17 cellular contexts compared by ENCODE assay signal in genomic region chr9:132356276-132356924, GRCh38. TPM values are rescaled to one million over a fixed set of nuclear protein-coding genes. Genes with fewer than 3 reads are reported as not detected.
DNase-seq lines count a peak whose midpoint lies in the region; ATAC-seq and TF ChIP-seq lines count a peak whose summit lies in the region.
"Had no signal": no experiment of that assay in that cellular context is flagged by ENCODE, and none has a peak within 500 bp of the region (broad histone marks: within the 10 kb centered on the region; RNA-seq: fewer than 3 reads in every experiment).

No MANE protein-coding gene starts in this region.

- TF ChIP-seq EP300 in ovary (IDR thresholded peaks at IDR 0.05): no peak

- no peak overlapping the region for H3K4me3 Mint-ChIP-seq in activated T-cell treated with anti-CD3 and anti-CD28 coated beads, Interleukin-2, amount 50 U/mL, for 24 hours
- H3K4me3 Mint-ChIP-seq in activated T-cell treated with anti-CD3 and anti-CD28 coated beads, Interleukin-2, amount 50 U/mL, for 72 hours: peak overlapping the region in 1 of 2 donors; percentile 93
- peak overlapping the region; percentile 31 to 92 (median 47) for H3K4me3 Mint-ChIP-seq in T-cell
- no peak overlapping the region for H3K4me3 Mint-ChIP-seq in dendritic cell treated with granulocyte-macrophage colony-stimulating factor and Interleukin-4, amounts not matched to agents 40 ng/mL and 50 ng/mL, for 4 days

- TF ChIP-seq CTCF in ovary (IDR thresholded peaks at IDR 0.05) (no peak), right lobe of liver (IDR thresholded peaks at IDR 0.05) (no peak)

- H3K36me3 ChIP-seq in ovary (no peaks in the 10 kb centered on the region), right lobe of liver (peaks cover 0 to 19% (median 4%) of the 10 kb centered on the region in 4 donors)

- no peak for TF ChIP-seq POLR2A in ovary (IDR thresholded peaks at IDR 0.05)
- no peak for TF ChIP-seq POLR2A in right lobe of liver (IDR thresholded peaks at IDR 0.05)

- CTCF ChIA-PET in T-cell (lab: Charles Lee) (no interaction called here), HEK293T (lab: Yijun Ruan, JAX) (no interaction called here)

- POLR2A ChIA-PET in T-cell (lab: Charles Lee) (no interaction called here), HEK293T (lab: Yijun Ruan, JAX) (no interaction called here)

- no peaks in the 10 kb centered on the region for H3K27me3 ChIP-seq in ovary
- no peaks in the 10 kb centered on the region for H3K27me3 ChIP-seq in right lobe of liver
- H3K27me3 ChIP-seq: SJCRH30, vagina had no signal

- H3K4me1 Mint-ChIP-seq in activated T-cell treated with anti-CD3 and anti-CD28 coated beads, Interleukin-2, amount 50 U/mL, for 24 hours (ENCODE audit: low read depth): peaks cover 31% of the 10 kb centered on the region
- peaks cover 27% of the 10 kb centered on the region for H3K4me1 Mint-ChIP-seq in activated T-cell treated with anti-CD3 and anti-CD28 coated beads, Interleukin-2, amount 50 U/mL, for 72 hours (ENCODE audit: low read depth)
- peaks cover 26 to 29% (median 28%) of the 10 kb centered on the region in 3 donors for H3K4me1 Mint-ChIP-seq in T-cell
- H3K4me1 Mint-ChIP-seq in dendritic cell treated with granulocyte-macrophage colony-stimulating factor and Interleukin-4, amounts not matched to agents 40 ng/mL and 50 ng/mL, for 4 days (ENCODE audit: low read depth): peaks cover 41% of the 10 kb centered on the region

- no peak for DNase-seq in activated T-cell treated with anti-CD3 and anti-CD28 coated beads, Interleukin-2, amount 50 U/mL, for 24 hours
- DNase-seq in activated T-cell treated with anti-CD3 and anti-CD28 coated beads, Interleukin-2, amount 50 U/mL, for 72 hours: no peak
- DNase-seq in T-cell (no peak), ovary (peak; percentile 14 to 37 (median 28)), HEK293T (ENCODE audit: extremely low spot score) (no peak), right lobe of liver (no peak), NCI-H345 treated with DMSO at 0.1 percent for 48 hours (lab: John Stamatoyannopoulos, UW; ENCODE audit: unreplicated experiment) (no peak)
- DNase-seq: GM23248; lower lobe of right lung; NCI-H2227 treated with DMSO at 0.1 percent for 48 hours; nucleus accumbens; SJCRH30; stimulated activated naive CD8-positive, alpha-beta T cell treated with anti-CD3 and anti-CD28 coated beads, Interleukin-15, amount 100 ng/mL, for 72 hours had no signal

- 90 to 94% (median 90%) methylated on average over 27 of the region's 27 CpGs for WGBS in ovary, 3 donors
- 88% methylated on average over 25 of the region's 27 CpGs for WGBS in right lobe of liver (ENCODE audit: insufficient coverage, low coverage, low lambda C conversion rate, missing lambda C conversion rate)

- H3K4me1 ChIP-seq in ovary (ENCODE audit: insufficient read depth) (peaks cover 7% of the 10 kb centered on the region), right lobe of liver (peaks cover 0 to 26% (median 11%) of the 10 kb centered on the region in 4 donors)
- H3K4me1 ChIP-seq: SJCRH30 had no signal

- H3K4me3 ChIP-seq in ovary: no peak overlapping the region
- no peak overlapping the region for H3K4me3 ChIP-seq in right lobe of liver
- H3K4me3 ChIP-seq: SJCRH30, vagina had no signal

- no peaks in the 10 kb centered on the region for H3K27me3 Mint-ChIP-seq in activated T-cell treated with anti-CD3 and anti-CD28 coated beads, Interleukin-2, amount 50 U/mL, for 24 hours
- H3K27me3 Mint-ChIP-seq in activated T-cell treated with anti-CD3 and anti-CD28 coated beads, Interleukin-2, amount 50 U/mL, for 72 hours (ENCODE audit: low read depth): no peaks in the 10 kb centered on the region
- H3K27me3 Mint-ChIP-seq in T-cell: no peaks in the 10 kb centered on the region
- H3K27me3 Mint-ChIP-seq in dendritic cell treated with granulocyte-macrophage colony-stimulating factor and Interleukin-4, amounts not matched to agents 40 ng/mL and 50 ng/mL, for 4 days: no peaks in the 10 kb centered on the region
- H3K27me3 Mint-ChIP-seq: stimulated activated naive CD8-positive, alpha-beta T cell treated with anti-CD3 and anti-CD28 coated beads, Interleukin-15, amount 100 ng/mL, for 72 hours had no signal

- H3K36me3 Mint-ChIP-seq in activated T-cell treated with anti-CD3 and anti-CD28 coated beads, Interleukin-2, amount 50 U/mL, for 24 hours (ENCODE audit: low read depth): peaks cover 35% of the 10 kb centered on the region
- H3K36me3 Mint-ChIP-seq in activated T-cell treated with anti-CD3 and anti-CD28 coated beads, Interleukin-2, amount 50 U/mL, for 72 hours (ENCODE audit: insufficient read depth in 2 of 2): peaks cover 13 to 22% of the 10 kb centered on the region in 2 donors
- H3K36me3 Mint-ChIP-seq in T-cell: peaks cover 20% of the 10 kb centered on the region
- peaks cover 34% of the 10 kb centered on the region for H3K36me3 Mint-ChIP-seq in dendritic cell treated with granulocyte-macrophage colony-stimulating factor and Interleukin-4, amounts not matched to agents 40 ng/mL and 50 ng/mL, for 4 days (ENCODE audit: low read depth)

- no peak for ATAC-seq in activated T-cell treated with anti-CD3 and anti-CD28 coated beads, Interleukin-2, amount 50 U/mL, for 72 hours (replicated peaks in 1 of 2)
- ATAC-seq in T-cell (replicated peaks in 1 of 4): no peak
- no peak for ATAC-seq in right lobe of liver
- ATAC-seq: lower lobe of right lung; stimulated activated naive CD8-positive, alpha-beta T cell treated with anti-CD3 and anti-CD28 coated beads, Interleukin-15, amount 100 ng/mL, for 72 hours had no signal

- peak overlapping the region; percentile 26 for H3K27ac Mint-ChIP-seq in activated T-cell treated with anti-CD3 and anti-CD28 coated beads, Interleukin-2, amount 50 U/mL, for 24 hours
- H3K27ac Mint-ChIP-seq in activated T-cell treated with anti-CD3 and anti-CD28 coated beads, Interleukin-2, amount 50 U/mL, for 72 hours: no peak overlapping the region
- peak overlapping the region; percentile 36 to 48 for H3K27ac Mint-ChIP-seq in T-cell
- H3K27ac Mint-ChIP-seq in dendritic cell treated with granulocyte-macrophage colony-stimulating factor and Interleukin-4, amounts not matched to agents 40 ng/mL and 50 ng/mL, for 4 days: peak overlapping the region; percentile 98

- H3K27ac ChIP-seq in ovary: no peak overlapping the region
- H3K27ac ChIP-seq in right lobe of liver: no peak overlapping the region
- H3K27ac ChIP-seq: GM23248, KMS-11, SJCRH30, vagina had no signal

- H3K9me3 ChIP-seq in ovary (no peaks in the 10 kb centered on the region), right lobe of liver (no peaks in the 10 kb centered on the region)
- H3K9me3 ChIP-seq: lower lobe of right lung, SJCRH30, vagina had no signal

- no peaks in the 10 kb centered on the region for H3K9me3 Mint-ChIP-seq in activated T-cell treated with anti-CD3 and anti-CD28 coated beads, Interleukin-2, amount 50 U/mL, for 24 hours
- H3K9me3 Mint-ChIP-seq in activated T-cell treated with anti-CD3 and anti-CD28 coated beads, Interleukin-2, amount 50 U/mL, for 72 hours: no peaks in the 10 kb centered on the region
- peaks cover 0 to 3% (median 0%) of the 10 kb centered on the region in 3 donors for H3K9me3 Mint-ChIP-seq in T-cell
- no peaks in the 10 kb centered on the region for H3K9me3 Mint-ChIP-seq in dendritic cell treated with granulocyte-macrophage colony-stimulating factor and Interleukin-4, amounts not matched to agents 40 ng/mL and 50 ng/mL, for 4 days
- H3K9me3 Mint-ChIP-seq: stimulated activated naive CD8-positive, alpha-beta T cell treated with anti-CD3 and anti-CD28 coated beads, Interleukin-15, amount 100 ng/mL, for 72 hours had no signal

- intact Hi-C loops in dendritic cell treated with granulocyte-macrophage colony-stimulating factor and Interleukin-4, amounts not matched to agents 40 ng/mL and 50 ng/mL, for 4 days (cut with micrococcal nuclease): no loop called here
- intact Hi-C loops in ovary (cut with DNase I): loop anchor here in 1 of 4 donors (10.0 kb wide), 1 partner anchor 58 kb away; the partner anchor contains the start of gene CFAP77
- intact Hi-C loops in right lobe of liver (cut with DNase I): no loop called here

TF ChIP-seq in HEK293T, 16 proteins besides CTCF, POLR2A, EP300 and RAD21:
- TF ChIP-seq FOXA1 (IDR thresholded peaks at IDR 0.05): no peak
- TF ChIP-seq SUZ12 (IDR thresholded peaks at IDR 0.05): no peak
- no peak for TF ChIP-seq SP1 (IDR thresholded peaks at IDR 0.05)
- no peak for TF ChIP-seq HDGF (IDR thresholded peaks at IDR 0.05; ENCODE audit: borderline replicate concordance)
- no peak for TF ChIP-seq CTBP1 (IDR thresholded peaks at IDR 0.05; ENCODE audit: borderline replicate concordance)
- no peak for TF ChIP-seq LEF1 (IDR thresholded peaks at IDR 0.05; ENCODE audit: borderline replicate concordance)
- no peak for TF ChIP-seq NFRKB (IDR thresholded peaks at IDR 0.05)
- TF ChIP-seq TARDBP (IDR thresholded peaks at IDR 0.05): no peak
- no peak for TF ChIP-seq FOXM1 (IDR thresholded peaks at IDR 0.05; ENCODE audit: borderline replicate concordance)
- TF ChIP-seq FOXK2 (IDR thresholded peaks at IDR 0.05): no peak
- TF ChIP-seq L3MBTL2 (conservative IDR thresholded peaks at IDR 0.05): no peak
- no peak for TF ChIP-seq ARNT (IDR thresholded peaks at IDR 0.05)
- TF ChIP-seq BHLHE40 (IDR thresholded peaks at IDR 0.05; ENCODE audit: borderline replicate concordance): no peak

RNA-seq across cellular contexts. Expression of gene SETX, which starts 1.6 kb away (rescaled TPM):
- total RNA-seq in activated T-cell treated with anti-CD3 and anti-CD28 coated beads, Interleukin-2, amount 50 U/mL, for 72 hours: 10 to 100 TPM; 53.7 to 55.9 TPM
- 10 to 100 TPM; 63.9 to 73.2 (median 65.0) TPM for total RNA-seq in T-cell
- 10 to 100 TPM; 31.8 to 51.9 (median 42.5) TPM for total RNA-seq in ovary
- 10 to 100 TPM; 19.9 to 28.1 TPM for polyA plus RNA-seq in ovary
- total RNA-seq in right lobe of liver: 10 to 100 TPM; 17.4 to 28.8 (median 25.0) TPM

RNA-seq across cellular contexts. Expression of gene TTF1, which starts 50.2 kb away (rescaled TPM):
- 10 to 100 TPM; 23.0 to 23.3 TPM for total RNA-seq in activated T-cell treated with anti-CD3 and anti-CD28 coated beads, Interleukin-2, amount 50 U/mL, for 72 hours
- total RNA-seq in T-cell: 10 to 100 TPM; 12.5 to 20.9 (median 19.2) TPM
- 10 to 100 TPM; 10.1 to 15.3 (median 12.1) TPM for total RNA-seq in ovary
- polyA plus RNA-seq in ovary: 10 to 100 TPM; 11.8 to 15.0 TPM
- total RNA-seq in right lobe of liver: 1 to 10 TPM; 2.2 to 6.0 (median 3.4) TPM

RNA-seq across cellular contexts. Expression of gene CFAP77, which starts 53.6 kb away (rescaled TPM):
- not detected for total RNA-seq in activated T-cell treated with anti-CD3 and anti-CD28 coated beads, Interleukin-2, amount 50 U/mL, for 72 hours
- total RNA-seq in T-cell: not detected
- 10 to 100 TPM in 1 of 7 donors, under 1 TPM in 3, not detected in 3; 0.37 to 13.8 (median 0.71) TPM for total RNA-seq in ovary
- under 1 TPM in 1 of 2 donors, not detected in 1; 0.11 TPM for polyA plus RNA-seq in ovary
- total RNA-seq in right lobe of liver: not detected
- total RNA-seq: GM23248, SJCRH30, skeletal muscle tissue, vagina had no signal
- polyA plus RNA-seq: GM23248 had no signal

Comparison
In these comparisons a context has a peak if more than half of its experiments do, and no peak if none do; other contexts are left out.
1. DNase-seq: peak in ovary (5 of 5); none in activated T-cell treated with anti-CD3 and anti-CD28 coated beads, Interleukin-2, amount 50 U/mL, for 24 hours (single experiment), activated T-cell treated with anti-CD3 and anti-CD28 coated beads, Interleukin-2, amount 50 U/mL, for 72 hours (0 of 2), T-cell (0 of 34), HEK293T (single experiment), right lobe of liver (0 of 3) and NCI-H345 treated with DMSO at 0.1 percent for 48 hours (single experiment).
2. H3K4me3 Mint-ChIP-seq: peak in T-cell (3 of 3); none in activated T-cell treated with anti-CD3 and anti-CD28 coated beads, Interleukin-2, amount 50 U/mL, for 24 hours (single experiment) and dendritic cell treated with granulocyte-macrophage colony-stimulating factor and Interleukin-4, amounts not matched to agents 40 ng/mL and 50 ng/mL, for 4 days (single experiment).